Comparison of ENCODE assay signal across 18 cellular contexts in genomic region chr16:15631730-15632409, GRCh38.
"Had no signal": no experiment of that assay in that cellular context is flagged by ENCODE, and none has a peak within 500 bp of the region (broad histone marks: within the 10 kb centered on the region; RNA-seq: fewer than 3 reads in every experiment).

No MANE protein-coding gene starts in this region.

- H3K4me1 ChIP-seq: lower lobe of right lung, right atrium auricular region had no signal

- H3K4me3 ChIP-seq: cardiac muscle cell, esophagus muscularis mucosa, lower lobe of right lung, right atrium auricular region, skin epidermis, tibial artery, vagina had no signal

- H3K27me3 Mint-ChIP-seq: activated CD4-positive, alpha-beta memory T cell treated with anti-CD3 and anti-CD28 coated beads, Interleukin-2, amount 10 ng/mL, durations not matched to agents 7 days and 5 days had no signal

- H3K27ac ChIP-seq: cardiac muscle cell, esophagus muscularis mucosa, lower lobe of right lung, right atrium auricular region, skin epidermis, tibial artery, vagina had no signal

- H3K9me3 ChIP-seq: esophagus muscularis mucosa, lower lobe of right lung, right atrium auricular region, tibial artery, vagina had no signal

- H3K4me3 Mint-ChIP-seq: activated CD4-positive, alpha-beta memory T cell treated with anti-CD3 and anti-CD28 coated beads, Interleukin-2, amount 10 ng/mL, durations not matched to agents 7 days and 5 days; natural killer cell had no signal

- H3K27me3 ChIP-seq: cardiac muscle cell, esophagus muscularis mucosa, right atrium auricular region, tibial artery, vagina had no signal

- H3K9me3 Mint-ChIP-seq: activated CD4-positive, alpha-beta memory T cell treated with anti-CD3 and anti-CD28 coated beads, Interleukin-2, amount 10 ng/mL, durations not matched to agents 7 days and 5 days; natural killer cell had no signal

- DNase-seq: activated CD4-positive, alpha-beta memory T cell treated with anti-CD3 and anti-CD28 coated beads, Interleukin-2, amount 10 ng/mL, durations not matched to agents 7 days and 5 days; activated CD4-positive, alpha-beta T cell treated with anti-CD3 and anti-CD28 coated beads for 1 hour; activated CD8-positive, alpha-beta memory T cell treated with anti-CD3 and anti-CD28 coated beads, Interleukin-2, amount 50 U/mL, for 48 hours; activated effector memory CD4-positive, alpha-beta T cell treated with Interleukin-2 at 50 U/mL for 16 hours; foreskin fibroblast; head of caudate nucleus; left cardiac atrium; lower lobe of right lung; natural killer cell; nucleus accumbens; stimulated activated CD4-positive, alpha-beta T cell treated with anti-CD3 and anti-CD28 coated beads, Interleukin-4, amount 100 ng/mL, for 4 hours; T-helper 9 cell; tibial artery had no signal

- H3K27ac Mint-ChIP-seq: activated CD4-positive, alpha-beta memory T cell treated with anti-CD3 and anti-CD28 coated beads, Interleukin-2, amount 10 ng/mL, durations not matched to agents 7 days and 5 days had no signal

- ATAC-seq: left cardiac atrium, lower lobe of right lung, natural killer cell had no signal
